ENCODE assay signal across 20 cellular contexts in the genomic region with DNA sequence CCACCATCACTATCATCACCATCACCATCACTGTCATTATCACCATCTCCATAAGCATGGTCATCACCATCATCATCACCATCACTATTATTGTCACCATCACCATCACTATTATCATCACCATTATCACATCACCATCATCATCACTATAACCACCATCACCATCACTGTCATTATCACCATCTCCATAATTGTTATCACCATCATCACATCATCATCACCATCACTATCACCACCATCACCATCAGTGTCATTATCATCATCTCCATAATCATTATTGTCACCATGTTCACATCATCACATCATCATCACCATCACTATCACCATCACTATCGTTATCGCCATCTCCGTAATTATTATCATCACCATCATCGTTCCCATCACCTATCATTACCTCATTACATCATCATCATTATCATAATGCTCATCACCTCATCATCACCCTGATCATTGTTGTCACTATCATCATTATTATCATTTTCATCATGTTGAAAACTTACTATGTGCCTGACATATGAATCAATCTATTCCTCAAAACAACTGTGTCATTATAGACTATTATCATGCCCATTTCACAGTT.
DNase-seq lines count a peak whose midpoint lies in the region; ATAC-seq, FAIRE-seq and TF ChIP-seq lines count a peak whose summit lies in the region.
"Had no signal": no experiment of that assay in that cellular context is flagged by ENCODE, and none has a peak within 500 bp of the region (broad histone marks: within the 10 kb centered on the region; RNA-seq: fewer than 3 reads in every experiment).

No MANE protein-coding gene starts in this region.

- TF ChIP-seq RAD21 in GM12878 (IDR thresholded peaks at IDR 0.05; ENCODE audit: insufficient read depth, low read depth, low read length) = no peak

- H3K9me3 ChIP-seq in BLaER1 (no peaks in the 10 kb centered on the region), DOHH2 (ENCODE audit: control insufficient read depth, insufficient read depth, low read length) (no peaks in the 10 kb centered on the region), GM12878 (replicated peaks; ENCODE audit: control insufficient read depth, insufficient read depth, low read length) (no peaks in the 10 kb centered on the region)
- H3K9me3 ChIP-seq: A549, HAP-1 had no signal

- 0 out of 2 replicates have a peak, but pooled peaks cover 3% of the 10 kb centered on the region for H3F3A ChIP-seq in DOHH2 (ENCODE audit: control insufficient read depth, insufficient read depth)

- intact Hi-C loops in GM12878 (cut with micrococcal nuclease; ENCODE audit: unreplicated experiment) = no loop called here

- H3K36me3 ChIP-seq in BLaER1 (no peaks in the 10 kb centered on the region), DOHH2 (ENCODE audit: control insufficient read depth, low read length) (no peaks in the 10 kb centered on the region), GM12878 (ENCODE audit: control insufficient read depth in 2 of 2, insufficient read depth in 2 of 2, low read length in 1 of 2) (no peaks in the 10 kb centered on the region)
- H3K36me3 ChIP-seq: HAP-1 had no signal

- H3K4me1 ChIP-seq in BLaER1 = peaks cover 99% of the 10 kb centered on the region
- H3K4me1 ChIP-seq in DOHH2 (ENCODE audit: control insufficient read depth, low read length) = peaks cover 80% of the 10 kb centered on the region
- H3K4me1 ChIP-seq in GM12878 (ENCODE audit: control insufficient read depth, insufficient read depth, low read length) = no peaks in the 10 kb centered on the region
- H3K4me1 ChIP-seq: A549, HAP-1 had no signal

- in situ Hi-C loops in GM12878 (cut with MboI) = no loop called here

- H3K27ac ChIP-seq in BLaER1 = no peak overlapping the region
- H3K27ac ChIP-seq in DOHH2 (ENCODE audit: low read depth, low read length) = no peak overlapping the region
- no peak overlapping the region for H3K27ac ChIP-seq in GM12878 (ENCODE audit: control insufficient read depth, insufficient read depth)
- H3K27ac ChIP-seq: A549 had no signal

- no peaks in the 10 kb centered on the region for H3K9me2 ChIP-seq in DOHH2 (replicated peaks; ENCODE audit: control insufficient read depth, low read length)

- H3K4me3 ChIP-seq in BLaER1 (no peak overlapping the region), DOHH2 (ENCODE audit: low read length) (no peak overlapping the region), GM12878 (no peak overlapping the region)
- H3K4me3 ChIP-seq: A549, GM23338, HAP-1 had no signal

- H4K20me1 ChIP-seq in BLaER1 = no peaks in the 10 kb centered on the region
- no peaks in the 10 kb centered on the region for H4K20me1 ChIP-seq in DOHH2 (ENCODE audit: control insufficient read depth, insufficient read depth, low read depth, low read length)
- no peaks in the 10 kb centered on the region for H4K20me1 ChIP-seq in GM12878 (ENCODE audit: control insufficient read depth, insufficient read depth)

- CTCF ChIA-PET in GM12878 (lab: Yijun Ruan, JAX) = no interaction called here

- SMC1A ChIA-PET in GM12878 (lab: Charles Lee; ENCODE audit: uncharacterized antibody, unreplicated experiment) = no interaction called here

- no peak for ATAC-seq in GM12878
- ATAC-seq: A549, GM23338 had no signal

- no TSS peak for BruUV-seq in GM12878 (replicated peaks; lab: Mats Ljungman, UMichigan)

- RAD21 ChIA-PET in GM12878 (lab: Charles Lee; ENCODE audit: unreplicated experiment) = no interaction called here

- H3K79me2 ChIP-seq in DOHH2 (ENCODE audit: control insufficient read depth, low read length) = no peaks in the 10 kb centered on the region
- H3K79me2 ChIP-seq in GM12878 (ENCODE audit: control insufficient read depth, insufficient read depth, low read length) = no peaks in the 10 kb centered on the region

- FAIRE-seq in GM12878 (lab: Jason Lieb, UNC) = peak; percentile 7
- FAIRE-seq in urothelium cell line (lab: Jason Lieb, UNC) = peak; percentile 99
- FAIRE-seq: A549, G401.6, GM19239, H54 had no signal

- H3K9ac ChIP-seq in BLaER1 (no peak overlapping the region), GM12878 (ENCODE audit: control insufficient read depth, insufficient read depth, low read length) (no peak overlapping the region)

- TF ChIP-seq CTCF in DOHH2 (IDR thresholded peaks at IDR 0.05; ENCODE audit: low read depth, low read length, poor library complexity, severe bottlenecking) = no peak
- TF ChIP-seq CTCF in GM12878 (IDR thresholded peaks at IDR 0.05 in 2 of 3, conservative IDR thresholded peaks at IDR 0.05 in 1 of 3; ENCODE audit: control insufficient read depth in 2 of 3, extremely low read depth in 1 of 3, insufficient read depth in 1 of 3, low read depth in 3 of 3, low read length in 3 of 3) = no peak

- no peak for TF ChIP-seq POLR2A in GM12878 (IDR thresholded peaks at IDR 0.05; ENCODE audit: low read depth, low read length)

- H3K4me2 ChIP-seq in BLaER1 (peak overlapping the region; percentile 78), DOHH2 (ENCODE audit: low read length) (peak overlapping the region; percentile 28; the same call in 1 of the 2 replicates), GM12878 (ENCODE audit: control insufficient read depth, insufficient read depth) (no peak overlapping the region)
- H3K4me2 ChIP-seq: A549, GM23338 had no signal

- TF ChIP-seq EP300 in GM12878 (IDR thresholded peaks at IDR 0.05; ENCODE audit: borderline replicate concordance in 1 of 2, control insufficient read depth in 1 of 2, low read depth in 2 of 2, low read length in 2 of 2) = no peak

- H3K27me3 ChIP-seq in BLaER1 = no peaks in the 10 kb centered on the region
- H3K27me3 ChIP-seq in DOHH2 (ENCODE audit: control insufficient read depth, low read length) = no peaks in the 10 kb centered on the region
- peaks cover 0 to 5% of the 10 kb centered on the region in 2 experiments; a peak in 1 of 4 replicates for H3K27me3 ChIP-seq in GM12878 (replicated peaks in 1 of 2; ENCODE audit: control insufficient read depth in 2 of 2, insufficient read depth in 2 of 2, low read length in 1 of 2)

- POLR2A ChIA-PET in GM12878 (lab: Charles Lee) = no interaction called here

- H2AFZ ChIP-seq in GM12878 (ENCODE audit: control insufficient read depth, low read depth, low read length) = no peak overlapping the region
- H2AFZ ChIP-seq: GM23338 had no signal

- DNase-seq in GM12878 (ENCODE audit: low read depth, low spot score) (no peak), urothelium cell line (ENCODE audit: low spot score) (no peak), mucosa of gallbladder (ENCODE audit: low spot score) (no peak), COLO668 (lab: John Stamatoyannopoulos, UW; ENCODE audit: unreplicated experiment) (no peak), RKO (ENCODE audit: low spot score) (no peak)
- DNase-seq: 8988T; ACHN; Calu3; CD8-positive, alpha-beta memory T cell; COR-L47; DMS53; DMS79 treated with DMSO at 0.1 percent for 48 hours had no signal

- 70% methylated on average over 4 of the region's 4 CpGs for WGBS in GM12878 (ENCODE audit: insufficient coverage, insufficient replicate concordance, low lambda C conversion rate, missing lambda C conversion rate)

TF ChIP-seq in GM12878, 131 proteins besides CTCF, POLR2A, EP300 and RAD21 (continues in another document):
- no peak for TF ChIP-seq ZNF274 (IDR thresholded peaks at IDR 0.05; ENCODE audit: insufficient read depth, insufficient read length)
- no peak for TF ChIP-seq NR2C2 (IDR thresholded peaks at IDR 0.05; ENCODE audit: borderline replicate concordance, control insufficient read depth, insufficient read length, low read depth)
- no peak for TF ChIP-seq MEF2B (IDR thresholded peaks at IDR 0.05; ENCODE audit: partially characterized antibody, poor library complexity, severe bottlenecking)
- TF ChIP-seq STAT1 (conservative IDR thresholded peaks at IDR 0.05) = no peak
- TF ChIP-seq, protein P1, sequence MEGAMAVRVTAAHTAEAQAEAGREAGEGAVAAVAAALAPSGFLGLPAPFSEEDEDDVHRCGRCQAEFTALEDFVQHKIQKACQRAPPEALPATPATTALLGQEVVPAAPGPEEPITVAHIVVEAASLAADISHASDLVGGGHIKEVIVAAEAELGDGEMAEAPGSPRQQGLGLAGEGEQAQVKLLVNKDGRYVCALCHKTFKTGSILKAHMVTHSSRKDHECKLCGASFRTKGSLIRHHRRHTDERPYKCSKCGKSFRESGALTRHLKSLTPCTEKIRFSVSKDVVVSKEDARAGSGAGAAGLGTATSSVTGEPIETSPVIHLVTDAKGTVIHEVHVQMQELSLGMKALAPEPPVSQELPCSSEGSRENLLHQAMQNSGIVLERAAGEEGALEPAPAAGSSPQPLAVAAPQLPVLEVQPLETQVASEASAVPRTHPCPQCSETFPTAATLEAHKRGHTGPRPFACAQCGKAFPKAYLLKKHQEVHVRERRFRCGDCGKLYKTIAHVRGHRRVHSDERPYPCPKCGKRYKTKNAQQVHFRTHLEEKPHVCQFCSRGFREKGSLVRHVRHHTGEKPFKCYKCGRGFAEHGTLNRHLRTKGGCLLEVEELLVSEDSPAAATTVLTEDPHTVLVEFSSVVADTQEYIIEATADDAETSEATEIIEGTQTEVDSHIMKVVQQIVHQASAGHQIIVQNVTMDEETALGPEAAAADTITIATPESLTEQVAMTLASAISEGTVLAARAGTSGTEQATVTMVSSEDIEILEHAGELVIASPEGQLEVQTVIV (IDR thresholded peaks at IDR 0.05; ENCODE audit: borderline replicate concordance, partially characterized antibody) = no peak
- TF ChIP-seq EED (IDR thresholded peaks at IDR 0.05; ENCODE audit: low read depth) = no peak
- no peak for TF ChIP-seq REST (IDR thresholded peaks at IDR 0.05; ENCODE audit: low read depth, low read length)
